In the genomic region with DNA sequence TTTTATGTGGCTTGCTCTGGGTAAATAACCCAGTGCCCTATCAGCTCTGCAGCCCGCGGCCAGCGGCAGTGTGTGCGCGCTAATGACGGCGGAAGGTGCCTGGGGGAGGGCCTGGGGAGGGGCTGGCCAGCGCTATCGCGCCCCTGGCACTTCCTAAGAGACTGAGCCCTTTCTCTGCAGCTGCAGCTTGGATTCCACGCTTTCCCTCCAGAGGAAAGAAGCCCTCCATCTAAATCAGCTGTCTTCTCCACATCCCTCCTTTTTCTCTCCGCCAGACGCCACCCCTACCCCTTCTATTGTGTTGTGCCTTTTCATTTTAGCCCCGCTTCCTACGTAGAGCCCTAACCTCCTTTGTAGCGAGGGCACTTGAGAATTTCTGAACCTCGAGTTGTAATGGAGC, we compare ENCODE assay signal across 8 cellular contexts. TPM values are rescaled to one million over a fixed set of nuclear protein-coding genes. Genes with fewer than 3 reads are reported as not detected.
DNase-seq lines count a peak whose midpoint lies in the region; ATAC-seq, FAIRE-seq and TF ChIP-seq lines count a peak whose summit lies in the region.

No MANE protein-coding gene starts in this region.

- H4K20me1 ChIP-seq in HCT116 (ENCODE audit: insufficient read depth): no peaks in the 10 kb centered on the region

- no peaks in the 10 kb centered on the region for H3K79me2 ChIP-seq in HCT116 (ENCODE audit: insufficient read depth, low read length)

- peak overlapping the region; percentile 50; the same call in 1 of the 2 replicates for H3K4me2 ChIP-seq in HCT116 (ENCODE audit: low read length)

- ATAC-seq in HCT116 (no peak), GM21786 (IDR thresholded peaks at IDR 0.05; ENCODE audit: unreplicated experiment) (no peak), GM19455 (IDR thresholded peaks at IDR 0.05; ENCODE audit: unreplicated experiment) (no peak)
- no peak for ATAC-seq in naive thymus-derived CD4-positive, alpha-beta T cell

- TF ChIP-seq CTCF in HCT116 (IDR thresholded peaks at IDR 0.05 in 2 of 3, conservative IDR thresholded peaks at IDR 0.05 in 1 of 3; ENCODE audit: borderline replicate concordance in 1 of 3, insufficient read depth in 1 of 3, low read depth in 2 of 3, low read length in 2 of 3) (no peak), dorsolateral prefrontal cortex (IDR thresholded peaks at IDR 0.05 in 54 of 56, conservative IDR thresholded peaks at IDR 0.05 in 2 of 56; ENCODE audit: low read depth in 1 of 56, partially characterized antibody in 56 of 56) (no peak)

- CTCF ChIA-PET in HCT116 (lab: Charles Lee): no interaction called here
- CTCF ChIA-PET in naive thymus-derived CD4-positive, alpha-beta T cell (lab: Charles Lee): no interaction called here

- DNase-seq in HCT116 (ENCODE audit: low read depth, low spot score): no peak
- DNase-seq in NCI-H774 (lab: John Stamatoyannopoulos, UW): peak; percentile 83
- DNase-seq in dorsolateral prefrontal cortex: peak in 2 of 10 donors; percentile 17 to 38
- no peak for DNase-seq in naive thymus-derived CD4-positive, alpha-beta T cell
- DNase-seq in frontal cortex (ENCODE audit: low spot score in 2 of 2): no peak
- DNase-seq in activated naive CD4-positive, alpha-beta T cell treated with Interleukin-2 at 50 U/mL for 16 hours: no peak

- intact Hi-C loops in HCT116 (cut with micrococcal nuclease): no loop called here
- intact Hi-C loops in dorsolateral prefrontal cortex (cut with DNase I): no loop called here
- intact Hi-C loops in naive thymus-derived CD4-positive, alpha-beta T cell (cut with micrococcal nuclease): no loop called here

- peak overlapping the region; percentile 56 to 83 (median 77) for H3K4me3 Mint-ChIP-seq in naive thymus-derived CD4-positive, alpha-beta T cell

- FAIRE-seq in frontal cortex (lab: Jason Lieb, UNC): no peak

- peaks cover 0 to 15% (median 0%) of the 10 kb centered on the region in 11 donors for H3K9me3 Mint-ChIP-seq in naive thymus-derived CD4-positive, alpha-beta T cell

- no peak overlapping the region for H3K27ac Mint-ChIP-seq in naive thymus-derived CD4-positive, alpha-beta T cell

- POLR2A ChIA-PET in HCT116 (lab: Charles Lee): no interaction called here
- POLR2A ChIA-PET in naive thymus-derived CD4-positive, alpha-beta T cell (lab: Charles Lee): no interaction called here

- H3K4me3 ChIP-seq in HCT116 (replicated peaks in 1 of 2; ENCODE audit: low read depth in 1 of 2, low read length in 2 of 2) (no peak overlapping the region), dorsolateral prefrontal cortex (peak overlapping the region; percentile 48 to 90 (median 70))
- no peak overlapping the region for H3K4me3 ChIP-seq in naive thymus-derived CD4-positive, alpha-beta T cell (ENCODE audit: low read length)

- H3K27me3 ChIP-seq in HCT116 (ENCODE audit: insufficient read depth, low read length) (peaks cover 37% of the 10 kb centered on the region), dorsolateral prefrontal cortex (peaks cover 0 to 15% (median 0%) of the 10 kb centered on the region in 45 donors)
- peaks cover 0 to 3% of the 10 kb centered on the region in 2 donors for H3K27me3 ChIP-seq in naive thymus-derived CD4-positive, alpha-beta T cell (ENCODE audit: control insufficient read depth in 2 of 2, insufficient read depth in 2 of 2, low read length in 2 of 2)

- no peak overlapping the region for H2AFZ ChIP-seq in HCT116 (ENCODE audit: low read depth, low read length, poor library complexity, severe bottlenecking)

- TF ChIP-seq POLR2A in HCT116 (IDR thresholded peaks at IDR 0.05; ENCODE audit: borderline replicate concordance, extremely low read depth, insufficient read depth, insufficient read length): no peak

- H3K4me1 ChIP-seq in HCT116 (ENCODE audit: control insufficient read depth in 1 of 2, insufficient read depth in 2 of 2, low read length in 2 of 2): peaks cover 0 to 4% of the 10 kb centered on the region in 2 experiments; a peak in 1 of 4 replicates
- no peaks in the 10 kb centered on the region for H3K4me1 ChIP-seq in naive thymus-derived CD4-positive, alpha-beta T cell (ENCODE audit: control insufficient read depth in 2 of 2, insufficient read depth in 2 of 2, low read length in 2 of 2)

- H3K4me1 Mint-ChIP-seq in naive thymus-derived CD4-positive, alpha-beta T cell: peaks cover 15 to 28% (median 19%) of the 10 kb centered on the region in 7 donors

- no TSS peak for BruUV-seq in HCT116 (replicated peaks; lab: Mats Ljungman, UMichigan)

- peaks cover 38 to 58% (median 51%) of the 10 kb centered on the region in 5 donors for H3K27me3 Mint-ChIP-seq in naive thymus-derived CD4-positive, alpha-beta T cell

- H3K36me3 Mint-ChIP-seq in naive thymus-derived CD4-positive, alpha-beta T cell: peaks cover 0 to 9% (median 0%) of the 10 kb centered on the region in 5 donors

- RAD21 ChIA-PET in HCT116 (lab: Charles Lee; ENCODE audit: low non-redundant PET in 1 of 2, low total read pairs in 2 of 2, uncharacterized antibody in 2 of 2, unreplicated experiment in 2 of 2): no interaction called here

- no peaks in the 10 kb centered on the region; a peak in 1 of 4 replicates for H3K36me3 ChIP-seq in HCT116 (ENCODE audit: control insufficient read depth in 1 of 2, insufficient read depth in 2 of 2, low read length in 2 of 2)
- H3K36me3 ChIP-seq in naive thymus-derived CD4-positive, alpha-beta T cell (ENCODE audit: control insufficient read depth in 2 of 3, insufficient read depth in 3 of 3, low read length in 3 of 3): no peaks in the 10 kb centered on the region

- no peaks in the 10 kb centered on the region for H3K9me3 ChIP-seq in HCT116 (ENCODE audit: control insufficient read depth in 1 of 2, insufficient read depth in 1 of 2, low read depth in 1 of 2, low read length in 2 of 2)
- no peaks in the 10 kb centered on the region for H3K9me3 ChIP-seq in naive thymus-derived CD4-positive, alpha-beta T cell (ENCODE audit: control insufficient read depth in 2 of 3, low read length in 3 of 3)

- H3K27ac ChIP-seq in HCT116 (ENCODE audit: low read depth, low read length) (no peak overlapping the region), dorsolateral prefrontal cortex (peak overlapping the region in 39 of 59 donors; percentile 5 to 73 (median 58))
- no peak overlapping the region for H3K27ac ChIP-seq in naive thymus-derived CD4-positive, alpha-beta T cell (ENCODE audit: low read depth, low read length)

- no peaks in the 10 kb centered on the region for H3K9me2 ChIP-seq in HCT116 (ENCODE audit: insufficient read depth)

- TF ChIP-seq RAD21 in HCT116 (IDR thresholded peaks at IDR 0.05; ENCODE audit: low read depth): no peak

- no peak overlapping the region for H3K9ac ChIP-seq in HCT116 (ENCODE audit: low read length)

TF ChIP-seq in HCT116, 20 proteins besides CTCF, POLR2A, EP300 and RAD21:
- TF ChIP-seq REST (IDR thresholded peaks at IDR 0.05; ENCODE audit: low read depth): no peak
- no peak for TF ChIP-seq MAX (IDR thresholded peaks at IDR 0.05)
- no peak for TF ChIP-seq JUND (IDR thresholded peaks at IDR 0.05)
- no peak for TF ChIP-seq SRF (IDR thresholded peaks at IDR 0.05; ENCODE audit: low read depth)
- no peak for TF ChIP-seq ATF3 (IDR thresholded peaks at IDR 0.05)
- TF ChIP-seq TCF7L2 (IDR thresholded peaks at IDR 0.05; ENCODE audit: borderline replicate concordance, extremely low read depth, insufficient read depth, insufficient read length): no peak
- TF ChIP-seq FOSL1 (IDR thresholded peaks at IDR 0.05; ENCODE audit: low read depth): no peak
- TF ChIP-seq ZFX (IDR thresholded peaks at IDR 0.05): no peak
- TF ChIP-seq EGR1 (IDR thresholded peaks at IDR 0.05; ENCODE audit: low read depth): no peak
TF ChIP-seq in HCT116: peak in this region for 0.

RNA-seq across cellular contexts. Expression of gene RAB3C, which starts 0.9 kb away (rescaled TPM):
- total RNA-seq in HCT116 (2021; ENCODE audit: unreplicated experiment): not detected
- 0.11 TPM in 1 of 2 replicates, not detected in the other for polyA plus RNA-seq in HCT116 (2012)
- total RNA-seq in dorsolateral prefrontal cortex: 100 to 1,000 TPM in 93 of 120 experiments, 10 to 100 TPM in 27; 24.4 to 219 (median 126) TPM
- total RNA-seq in naive thymus-derived CD4-positive, alpha-beta T cell: not detected
- not detected for polyA plus RNA-seq in naive thymus-derived CD4-positive, alpha-beta T cell
- 46.5 TPM for total RNA-seq in frontal cortex

Comparison
In these comparisons a context has a peak if more than half of its experiments do, and no peak if none do; other contexts are left out.
1. H3K27ac ChIP-seq: peak in dorsolateral prefrontal cortex (39 of 59); none in HCT116 (single experiment) and naive thymus-derived CD4-positive, alpha-beta T cell (single experiment).
2. H3K4me3 ChIP-seq: peak in dorsolateral prefrontal cortex (59 of 59); none in HCT116 (0 of 2) and naive thymus-derived CD4-positive, alpha-beta T cell (single experiment).
3. RNA of gene RAB3C, which starts 0.9 kb away (total RNA-seq): 24.4 to 219 TPM in dorsolateral prefrontal cortex and 46.5 TPM in frontal cortex (single experiment); not detected in HCT116 (single experiment) and not detected in naive thymus-derived CD4-positive, alpha-beta T cell; every median in the first group is over 10 times any median in the second.